24 cellular contexts compared by ENCODE assay signal in the genomic region with DNA sequence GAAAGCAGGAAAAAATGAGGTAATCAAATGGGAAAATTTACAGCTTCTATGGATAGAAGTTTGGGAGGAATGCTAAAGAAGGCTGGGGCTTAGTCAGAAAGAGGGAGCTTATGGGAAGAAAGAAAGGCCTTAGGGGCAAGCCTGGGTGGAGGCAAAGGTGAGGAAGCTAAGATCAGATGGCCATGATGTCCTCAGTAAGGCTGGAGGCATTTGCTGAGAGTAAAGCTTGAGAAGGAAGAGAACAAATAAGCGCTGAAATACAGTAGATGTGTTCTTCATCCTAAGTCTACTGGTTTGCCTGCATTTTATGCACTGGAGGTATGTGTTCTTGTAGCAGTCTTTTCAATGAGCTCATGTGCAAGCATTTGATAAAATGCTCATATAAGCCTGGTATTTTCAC.
"Had no signal": no experiment of that assay in that cellular context is flagged by ENCODE, and none has a peak within 500 bp of the region (broad histone marks: within the 10 kb centered on the region; RNA-seq: fewer than 3 reads in every experiment).

No MANE protein-coding gene starts in this region.

- H3K4me1 ChIP-seq: stomach, suprapubic skin, testis, thyroid gland, tibial artery, tibial nerve, transverse colon, upper lobe of left lung, upper lobe of right lung, uterus, vagina had no signal

- H3K9me3 ChIP-seq: suprapubic skin, testis, thoracic aorta, thyroid gland, tibial artery, tibial nerve, transverse colon, upper lobe of left lung, upper lobe of right lung, uterus, vagina had no signal

- H3K27ac ChIP-seq: stomach, suprapubic skin, testis, thoracic aorta, thyroid gland, tibial artery, tibial nerve, transverse colon, upper lobe of left lung, upper lobe of right lung, uterus, vagina had no signal

- H3K4me3 ChIP-seq: stomach, suprapubic skin, testis, thoracic aorta, thyroid gland, tibial artery, tibial nerve, transverse colon, upper lobe of left lung, upper lobe of right lung, uterus, vagina had no signal

- FAIRE-seq: urothelium cell line had no signal

- H3K27me3 ChIP-seq: stomach, suprapubic skin, testis, thyroid gland, tibial artery, tibial nerve, transverse colon, upper lobe of left lung, upper lobe of right lung, uterus, vagina had no signal

- H3K36me3 ChIP-seq: stomach, suprapubic skin, thoracic aorta, thyroid gland, tibial artery, tibial nerve, transverse colon, upper lobe of left lung, upper lobe of right lung, uterus, vagina had no signal

- DNase-seq: stimulated activated CD4-positive, alpha-beta T cell treated with anti-CD3 and anti-CD28 coated beads, Interleukin-2, amount 100 ng/mL, for 48 hours; stimulated activated CD4-positive, alpha-beta T cell treated with anti-CD3 and anti-CD28 coated beads, Interleukin-4, amount 100 ng/mL, for 1 hour; stimulated activated CD4-positive, alpha-beta T cell treated with anti-CD3 and anti-CD28 coated beads, Interleukin-4, amount 100 ng/mL, for 24 hours; stimulated activated CD4-positive, alpha-beta T cell treated with anti-CD3 and anti-CD28 coated beads, Interleukin-4, amount 100 ng/mL, for 4 hours; stimulated activated CD8-positive, alpha-beta memory T cell treated with anti-CD3 and anti-CD28 coated beads, Interleukin-4, amount 100 ng/mL, for 48 hours; stimulated activated naive B cell treated with anti-CD40 and anti-IgM and Interleukin-4, amounts not matched to agents 10 μg/mL and 1 μg/mL and 100 μg/mL, for 72 hours; stimulated activated naive CD4-positive, alpha-beta T cell; stimulated activated naive CD4-positive, alpha-beta T cell treated with Interleukin-2 at 50 U/mL for 16 hours; stimulated activated naive CD8-positive, alpha-beta T cell treated with anti-CD3 and anti-CD28 coated beads, Interleukin-15, amount 100 ng/mL, for 72 hours; stimulated activated naive CD8-positive, alpha-beta T cell treated with anti-CD3 and anti-CD28 coated beads, Interleukin-15, Interleukin-2, amounts not matched to agents 100 U/mL and 50 U/mL, for 24 hours; stomach; substantia nigra; testis; thyroid gland; tibial artery; transverse colon; upper lobe of left lung; upper lobe of right lung; uterus had no signal
